ENCODE assay signal across 1 cellular context in the genomic region with DNA sequence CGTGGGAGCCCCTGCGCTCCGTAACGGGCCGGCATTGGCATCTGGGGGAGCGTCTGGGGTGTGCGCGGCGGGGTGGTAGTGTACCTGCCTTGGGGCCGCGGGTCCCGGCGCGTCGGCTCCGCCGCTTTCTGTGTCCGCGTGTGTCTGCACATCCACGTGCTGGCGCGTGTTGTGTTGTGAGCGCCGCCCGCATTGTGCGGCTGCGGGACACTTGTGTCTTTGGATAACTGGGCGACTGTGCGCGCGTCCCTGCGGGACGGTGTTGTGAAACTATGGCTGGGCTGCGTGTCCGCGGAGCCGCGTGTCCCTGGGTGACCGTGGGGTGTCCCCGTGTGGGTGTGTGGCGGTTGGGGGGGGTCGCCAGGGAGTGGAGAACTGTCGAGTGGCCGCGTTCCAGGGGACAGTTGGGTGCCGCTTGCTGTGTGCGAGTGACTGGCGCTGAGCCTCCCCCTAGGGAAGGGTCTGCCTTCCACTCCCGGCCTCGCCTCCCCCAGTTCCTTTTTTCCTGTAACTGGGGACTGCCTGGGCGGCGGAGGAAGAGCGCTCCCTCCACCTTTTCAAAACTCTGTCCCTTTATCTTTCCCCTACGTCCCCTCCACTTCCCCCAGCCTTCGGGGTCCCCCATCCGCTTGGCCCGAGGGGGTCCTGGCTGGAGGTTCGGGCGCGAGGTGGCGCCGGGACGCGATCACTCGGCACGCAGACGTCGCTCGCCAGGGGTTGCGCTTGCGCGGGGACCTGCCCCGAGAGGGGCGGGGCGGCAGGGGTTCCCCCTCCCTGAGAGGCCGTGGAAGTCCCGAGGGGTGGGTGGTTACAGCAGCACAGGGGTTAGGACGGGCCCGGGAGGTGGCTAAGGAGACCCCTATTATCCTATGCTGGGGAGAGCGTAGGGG.
TF ChIP-seq lines count a peak whose summit lies in the region.

No MANE protein-coding gene starts in this region.

TF ChIP-seq in HepG2, 621 proteins besides CTCF, POLR2A, EP300 and RAD21 (continued from another document and continues in another):
- TF ChIP-seq, protein P1, sequence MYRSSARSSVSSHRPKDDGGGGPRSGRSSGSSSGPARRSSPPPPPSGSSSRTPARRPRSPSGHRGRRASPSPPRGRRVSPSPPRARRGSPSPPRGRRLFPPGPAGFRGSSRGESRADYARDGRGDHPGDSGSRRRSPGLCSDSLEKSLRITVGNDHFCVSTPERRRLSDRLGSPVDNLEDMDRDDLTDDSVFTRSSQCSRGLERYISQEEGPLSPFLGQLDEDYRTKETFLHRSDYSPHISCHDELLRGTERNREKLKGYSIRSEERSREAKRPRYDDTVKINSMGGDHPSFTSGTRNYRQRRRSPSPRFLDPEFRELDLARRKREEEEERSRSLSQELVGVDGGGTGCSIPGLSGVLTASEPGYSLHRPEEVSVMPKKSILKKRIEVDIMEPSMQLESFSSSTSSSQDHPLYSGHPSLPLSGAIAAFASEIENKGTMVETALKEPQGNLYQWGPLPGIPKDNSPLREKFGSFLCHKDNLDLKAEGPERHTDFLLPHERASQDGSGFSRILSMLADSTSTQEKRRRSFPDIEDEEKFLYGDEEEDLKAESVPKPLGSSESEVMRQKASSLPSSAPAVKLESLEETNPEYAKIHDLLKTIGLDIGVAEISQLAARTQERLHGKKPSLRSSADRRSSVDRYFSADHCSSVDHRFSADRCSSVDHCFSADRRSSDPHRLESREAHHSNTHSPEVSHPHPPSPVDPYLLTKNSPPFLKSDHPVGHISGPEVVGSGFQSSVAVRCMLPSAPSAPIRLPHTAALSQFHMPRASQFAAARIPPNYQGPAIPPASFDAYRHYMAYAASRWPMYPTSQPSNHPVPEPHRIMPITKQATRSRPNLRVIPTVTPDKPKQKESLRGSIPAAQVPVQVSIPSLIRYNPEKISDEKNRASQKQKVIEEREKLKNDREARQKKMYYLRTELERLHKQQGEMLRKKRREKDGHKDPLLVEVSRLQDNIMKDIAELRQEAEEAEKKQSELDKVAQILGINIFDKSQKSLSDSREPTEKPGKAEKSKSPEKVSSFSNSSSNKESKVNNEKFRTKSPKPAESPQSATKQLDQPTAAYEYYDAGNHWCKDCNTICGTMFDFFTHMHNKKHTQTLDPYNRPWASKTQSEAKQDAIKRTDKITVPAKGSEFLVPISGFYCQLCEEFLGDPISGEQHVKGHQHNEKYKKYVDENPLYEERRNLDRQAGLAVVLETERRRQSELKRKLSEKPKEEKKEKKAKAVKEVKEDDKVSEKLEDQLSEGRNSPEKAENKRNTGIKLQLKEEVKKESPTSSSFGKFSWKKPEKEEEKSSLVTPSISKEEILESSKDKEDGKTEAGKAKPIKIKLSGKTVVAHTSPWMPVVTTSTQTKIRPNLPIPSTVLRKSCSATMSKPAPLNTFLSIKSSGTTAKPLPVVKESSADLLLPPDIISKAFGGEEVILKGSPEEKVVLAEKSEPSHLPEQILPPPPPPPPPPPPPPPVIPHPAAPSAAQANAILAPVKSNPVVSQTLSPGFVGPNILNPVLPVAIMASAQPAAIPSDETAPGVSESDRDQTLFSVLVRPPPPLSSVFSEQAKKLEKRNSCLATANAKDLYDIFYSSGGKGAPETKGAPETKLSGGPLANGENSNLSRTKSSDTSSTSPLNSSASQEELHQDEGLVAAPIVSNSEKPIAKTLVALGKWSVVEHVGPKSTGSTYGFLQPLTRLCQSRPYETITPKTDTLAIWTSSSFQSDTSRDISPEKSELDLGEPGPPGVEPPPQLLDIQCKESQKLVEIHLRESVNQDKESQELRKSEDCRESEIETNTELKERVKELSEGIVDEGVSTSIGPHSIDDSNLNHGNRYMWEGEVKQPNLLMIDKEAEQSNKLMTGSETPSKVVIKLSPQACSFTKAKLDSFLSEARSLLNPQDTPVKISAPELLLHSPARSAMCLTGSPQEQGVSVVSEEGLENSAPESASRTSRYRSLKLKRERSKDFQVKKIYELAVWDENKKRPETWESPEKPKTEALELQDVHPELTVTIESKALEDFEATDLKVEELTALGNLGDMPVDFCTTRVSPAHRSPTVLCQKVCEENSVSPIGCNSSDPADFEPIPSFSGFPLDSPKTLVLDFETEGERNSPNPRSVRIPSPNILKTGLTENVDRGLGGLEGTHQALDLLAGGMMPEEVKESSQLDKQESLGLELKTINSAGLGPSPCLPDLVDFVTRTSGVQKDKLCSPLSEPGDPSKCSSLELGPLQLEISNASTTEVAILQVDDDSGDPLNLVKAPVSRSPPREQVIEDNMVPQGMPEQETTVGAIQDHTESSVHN (CRISPR knock-in tag; IDR thresholded peaks at IDR 0.05): peak; percentile 27; the same call in 1 of the 2 replicates
- TF ChIP-seq ZNF747 (CRISPR knock-in tag; IDR thresholded peaks at IDR 0.05; ENCODE audit: borderline replicate concordance): no peak
- no peak for TF ChIP-seq MBD4 (IDR thresholded peaks at IDR 0.05; ENCODE audit: borderline replicate concordance, low read length)
- no peak for TF ChIP-seq SUZ12 (IDR thresholded peaks at IDR 0.05; ENCODE audit: low read depth, low read length)
- no peak for TF ChIP-seq ZNF839 (CRISPR knock-in tag; IDR thresholded peaks at IDR 0.05; ENCODE audit: borderline replicate concordance)
- TF ChIP-seq MXD4 (CRISPR knock-in tag; IDR thresholded peaks at IDR 0.05): no peak; the same call in 1 of the 2 replicates
- no peak for TF ChIP-seq NR1H2 (CRISPR knock-in tag; IDR thresholded peaks at IDR 0.05; ENCODE audit: borderline replicate concordance, low read depth)
- no peak for TF ChIP-seq RBAK (CRISPR knock-in tag; IDR thresholded peaks at IDR 0.05)
- no peak for TF ChIP-seq RBM22 (optimal IDR thresholded peaks at IDR 0.05; ENCODE audit: low read length)
- TF ChIP-seq, protein P2, sequence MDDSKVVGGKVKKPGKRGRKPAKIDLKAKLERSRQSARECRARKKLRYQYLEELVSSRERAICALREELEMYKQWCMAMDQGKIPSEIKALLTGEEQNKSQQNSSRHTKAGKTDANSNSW (CRISPR knock-in tag; IDR thresholded peaks at IDR 0.05; ENCODE audit: borderline replicate concordance): no peak
- TF ChIP-seq TOE1 (CRISPR knock-in tag; IDR thresholded peaks at IDR 0.05): no peak
- no peak for TF ChIP-seq CHD2 (IDR thresholded peaks at IDR 0.05; ENCODE audit: low read depth, low read length)
- no peak for TF ChIP-seq FOXC1 (CRISPR knock-in tag; IDR thresholded peaks at IDR 0.05; ENCODE audit: borderline replicate concordance)
- no peak for TF ChIP-seq ZNF883 (CRISPR knock-in tag; IDR thresholded peaks at IDR 0.05; ENCODE audit: not compliant biosample characterization)
- TF ChIP-seq ZNF570 (CRISPR knock-in tag; IDR thresholded peaks at IDR 0.05; ENCODE audit: borderline replicate concordance): no peak
- TF ChIP-seq MYNN (CRISPR knock-in tag; IDR thresholded peaks at IDR 0.05; ENCODE audit: low read depth): no peak
- TF ChIP-seq KDM4B (CRISPR knock-in tag; IDR thresholded peaks at IDR 0.05): no peak
- TF ChIP-seq ZNF382 (CRISPR knock-in tag; IDR thresholded peaks at IDR 0.05; ENCODE audit: borderline replicate concordance): no peak
- TF ChIP-seq GABPA (IDR thresholded peaks at IDR 0.05; ENCODE audit: low read depth, low read length): no peak
- TF ChIP-seq GABPA (CRISPR knock-in tag; IDR thresholded peaks at IDR 0.05; ENCODE audit: low read depth): no peak
- no peak for TF ChIP-seq KMT2B (CRISPR knock-in tag; IDR thresholded peaks at IDR 0.05)
- TF ChIP-seq BRD4 (CRISPR knock-in tag; IDR thresholded peaks at IDR 0.05): no peak
- no peak for TF ChIP-seq ZMAT3 (CRISPR knock-in tag; conservative IDR thresholded peaks at IDR 0.05)
- TF ChIP-seq, protein P3, sequence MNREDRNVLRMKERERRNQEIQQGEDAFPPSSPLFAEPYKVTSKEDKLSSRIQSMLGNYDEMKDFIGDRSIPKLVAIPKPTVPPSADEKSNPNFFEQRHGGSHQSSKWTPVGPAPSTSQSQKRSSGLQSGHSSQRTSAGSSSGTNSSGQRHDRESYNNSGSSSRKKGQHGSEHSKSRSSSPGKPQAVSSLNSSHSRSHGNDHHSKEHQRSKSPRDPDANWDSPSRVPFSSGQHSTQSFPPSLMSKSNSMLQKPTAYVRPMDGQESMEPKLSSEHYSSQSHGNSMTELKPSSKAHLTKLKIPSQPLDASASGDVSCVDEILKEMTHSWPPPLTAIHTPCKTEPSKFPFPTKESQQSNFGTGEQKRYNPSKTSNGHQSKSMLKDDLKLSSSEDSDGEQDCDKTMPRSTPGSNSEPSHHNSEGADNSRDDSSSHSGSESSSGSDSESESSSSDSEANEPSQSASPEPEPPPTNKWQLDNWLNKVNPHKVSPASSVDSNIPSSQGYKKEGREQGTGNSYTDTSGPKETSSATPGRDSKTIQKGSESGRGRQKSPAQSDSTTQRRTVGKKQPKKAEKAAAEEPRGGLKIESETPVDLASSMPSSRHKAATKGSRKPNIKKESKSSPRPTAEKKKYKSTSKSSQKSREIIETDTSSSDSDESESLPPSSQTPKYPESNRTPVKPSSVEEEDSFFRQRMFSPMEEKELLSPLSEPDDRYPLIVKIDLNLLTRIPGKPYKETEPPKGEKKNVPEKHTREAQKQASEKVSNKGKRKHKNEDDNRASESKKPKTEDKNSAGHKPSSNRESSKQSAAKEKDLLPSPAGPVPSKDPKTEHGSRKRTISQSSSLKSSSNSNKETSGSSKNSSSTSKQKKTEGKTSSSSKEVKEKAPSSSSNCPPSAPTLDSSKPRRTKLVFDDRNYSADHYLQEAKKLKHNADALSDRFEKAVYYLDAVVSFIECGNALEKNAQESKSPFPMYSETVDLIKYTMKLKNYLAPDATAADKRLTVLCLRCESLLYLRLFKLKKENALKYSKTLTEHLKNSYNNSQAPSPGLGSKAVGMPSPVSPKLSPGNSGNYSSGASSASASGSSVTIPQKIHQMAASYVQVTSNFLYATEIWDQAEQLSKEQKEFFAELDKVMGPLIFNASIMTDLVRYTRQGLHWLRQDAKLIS (CRISPR knock-in tag; IDR thresholded peaks at IDR 0.05): no peak
- TF ChIP-seq ZNF761 (CRISPR knock-in tag; conservative IDR thresholded peaks at IDR 0.05): no peak
- TF ChIP-seq ATM (IDR thresholded peaks at IDR 0.05; ENCODE audit: borderline replicate concordance): no peak
- no peak; the same call in 1 of the 2 replicates for TF ChIP-seq NCOR1 (IDR thresholded peaks at IDR 0.05; ENCODE audit: borderline replicate concordance, low read length)
- TF ChIP-seq ZNF224 (CRISPR knock-in tag; IDR thresholded peaks at IDR 0.05): no peak
- no peak for TF ChIP-seq ZKSCAN8 (CRISPR knock-in tag; IDR thresholded peaks at IDR 0.05; ENCODE audit: borderline replicate concordance)
- TF ChIP-seq ZNF44 (CRISPR knock-in tag; IDR thresholded peaks at IDR 0.05): no peak
- no peak for TF ChIP-seq ZNF121 (CRISPR knock-in tag; IDR thresholded peaks at IDR 0.05)
- TF ChIP-seq SRY (CRISPR knock-in tag; IDR thresholded peaks at IDR 0.05): peak; percentile 69; the same call in 1 of the 2 replicates
- TF ChIP-seq HOXA7 (CRISPR knock-in tag; IDR thresholded peaks at IDR 0.05): no peak
- no peak for TF ChIP-seq ZNF772 (CRISPR knock-in tag; IDR thresholded peaks at IDR 0.05)
- TF ChIP-seq CREM (IDR thresholded peaks at IDR 0.05): no peak
- no peak for TF ChIP-seq CREM (CRISPR knock-in tag; IDR thresholded peaks at IDR 0.05)
- TF ChIP-seq SRF (IDR thresholded peaks at IDR 0.05; ENCODE audit: low read depth, low read length): no peak
- TF ChIP-seq RFXANK (CRISPR knock-in tag; IDR thresholded peaks at IDR 0.05): no peak
- TF ChIP-seq ZNF567 (CRISPR knock-in tag; IDR thresholded peaks at IDR 0.05; ENCODE audit: borderline replicate concordance): no peak
- no peak for TF ChIP-seq TCF7 (IDR thresholded peaks at IDR 0.05; ENCODE audit: low read depth)
- no peak; the same call in 1 of the 2 replicates for TF ChIP-seq KLF15 (CRISPR knock-in tag; IDR thresholded peaks at IDR 0.05; ENCODE audit: borderline replicate concordance)
- TF ChIP-seq ZNF562 (CRISPR knock-in tag; IDR thresholded peaks at IDR 0.05; ENCODE audit: borderline replicate concordance): no peak
- no peak for TF ChIP-seq HMGA1 (CRISPR knock-in tag; conservative IDR thresholded peaks at IDR 0.05)
- no peak for TF ChIP-seq ZSCAN20 (CRISPR knock-in tag; IDR thresholded peaks at IDR 0.05; ENCODE audit: borderline replicate concordance)
- no peak for TF ChIP-seq ZFP62 (CRISPR knock-in tag; IDR thresholded peaks at IDR 0.05)
- TF ChIP-seq, protein P4, sequence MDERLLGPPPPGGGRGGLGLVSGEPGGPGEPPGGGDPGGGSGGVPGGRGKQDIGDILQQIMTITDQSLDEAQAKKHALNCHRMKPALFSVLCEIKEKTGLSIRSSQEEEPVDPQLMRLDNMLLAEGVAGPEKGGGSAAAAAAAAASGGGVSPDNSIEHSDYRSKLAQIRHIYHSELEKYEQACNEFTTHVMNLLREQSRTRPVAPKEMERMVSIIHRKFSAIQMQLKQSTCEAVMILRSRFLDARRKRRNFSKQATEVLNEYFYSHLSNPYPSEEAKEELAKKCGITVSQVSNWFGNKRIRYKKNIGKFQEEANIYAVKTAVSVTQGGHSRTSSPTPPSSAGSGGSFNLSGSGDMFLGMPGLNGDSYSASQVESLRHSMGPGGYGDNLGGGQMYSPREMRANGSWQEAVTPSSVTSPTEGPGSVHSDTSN (CRISPR knock-in tag; IDR thresholded peaks at IDR 0.05): no peak
- TF ChIP-seq, protein P5, sequence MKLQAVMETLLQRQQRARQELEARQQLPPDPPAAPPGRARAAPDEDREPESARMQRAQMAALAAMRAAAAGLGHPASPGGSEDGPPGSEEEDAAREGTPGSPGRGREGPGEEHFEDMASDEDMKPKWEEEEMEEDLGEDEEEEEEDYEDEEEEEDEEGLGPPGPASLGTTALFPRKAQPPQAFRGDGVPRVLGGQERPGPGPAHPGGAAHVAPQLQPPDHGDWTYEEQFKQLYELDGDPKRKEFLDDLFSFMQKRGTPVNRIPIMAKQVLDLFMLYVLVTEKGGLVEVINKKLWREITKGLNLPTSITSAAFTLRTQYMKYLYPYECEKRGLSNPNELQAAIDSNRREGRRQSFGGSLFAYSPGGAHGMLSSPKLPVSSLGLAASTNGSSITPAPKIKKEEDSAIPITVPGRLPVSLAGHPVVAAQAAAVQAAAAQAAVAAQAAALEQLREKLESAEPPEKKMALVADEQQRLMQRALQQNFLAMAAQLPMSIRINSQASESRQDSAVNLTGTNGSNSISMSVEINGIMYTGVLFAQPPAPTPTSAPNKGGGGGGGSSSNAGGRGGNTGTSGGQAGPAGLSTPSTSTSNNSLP (IDR thresholded peaks at IDR 0.05; ENCODE audit: low read depth, low read length): no peak
- TF ChIP-seq, protein P6, sequence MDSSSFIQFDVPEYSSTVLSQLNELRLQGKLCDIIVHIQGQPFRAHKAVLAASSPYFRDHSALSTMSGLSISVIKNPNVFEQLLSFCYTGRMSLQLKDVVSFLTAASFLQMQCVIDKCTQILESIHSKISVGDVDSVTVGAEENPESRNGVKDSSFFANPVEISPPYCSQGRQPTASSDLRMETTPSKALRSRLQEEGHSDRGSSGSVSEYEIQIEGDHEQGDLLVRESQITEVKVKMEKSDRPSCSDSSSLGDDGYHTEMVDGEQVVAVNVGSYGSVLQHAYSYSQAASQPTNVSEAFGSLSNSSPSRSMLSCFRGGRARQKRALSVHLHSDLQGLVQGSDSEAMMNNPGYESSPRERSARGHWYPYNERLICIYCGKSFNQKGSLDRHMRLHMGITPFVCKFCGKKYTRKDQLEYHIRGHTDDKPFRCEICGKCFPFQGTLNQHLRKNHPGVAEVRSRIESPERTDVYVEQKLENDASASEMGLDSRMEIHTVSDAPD (CRISPR knock-in tag; IDR thresholded peaks at IDR 0.05): no peak
- TF ChIP-seq, protein P7, sequence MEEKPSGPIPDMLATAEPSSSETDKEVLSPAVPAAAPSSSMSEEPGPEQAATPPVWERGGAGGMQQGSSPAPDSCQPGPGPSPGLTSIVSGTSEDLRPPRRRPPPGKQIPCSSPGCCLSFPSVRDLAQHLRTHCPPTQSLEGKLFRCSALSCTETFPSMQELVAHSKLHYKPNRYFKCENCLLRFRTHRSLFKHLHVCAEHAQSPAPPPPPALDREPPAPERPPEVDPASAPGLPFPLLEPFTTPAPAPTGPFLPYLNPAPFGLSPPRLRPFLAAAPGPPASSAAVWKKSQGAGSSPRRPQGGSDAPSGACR (CRISPR knock-in tag; IDR thresholded peaks at IDR 0.05): no peak
- no peak for TF ChIP-seq SMYD3 (CRISPR knock-in tag; IDR thresholded peaks at IDR 0.05)
